Comparison of ENCODE assay signal across 18 cellular contexts in the genomic region with DNA sequence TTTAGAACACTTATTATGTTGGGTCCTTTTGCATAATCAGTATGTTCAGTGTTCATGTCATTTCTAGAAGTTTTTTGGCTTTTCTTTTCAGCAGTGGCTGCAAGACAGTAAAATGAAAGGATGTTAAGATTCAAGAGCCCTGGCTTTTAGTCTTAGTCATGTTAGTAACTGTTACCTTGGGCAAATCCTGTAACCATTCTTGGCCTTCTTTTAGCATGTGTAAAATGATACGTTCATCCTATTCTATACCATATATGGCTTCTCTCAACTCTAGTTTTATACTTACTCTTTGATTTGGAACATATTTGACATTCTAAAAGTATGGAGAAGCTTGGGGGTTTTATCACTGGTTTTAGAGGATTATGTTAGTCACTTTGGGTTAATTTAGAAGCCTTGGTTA.
"Had no signal": no experiment of that assay in that cellular context is flagged by ENCODE, and none has a peak within 500 bp of the region (broad histone marks: within the 10 kb centered on the region; RNA-seq: fewer than 3 reads in every experiment).

No MANE protein-coding gene starts in this region.

- H3K4me1 ChIP-seq: tibial artery had no signal

- H3K36me3 Mint-ChIP-seq: natural killer cell had no signal

- DNase-seq: activated CD4-positive, alpha-beta T cell treated with anti-CD3 and anti-CD28 coated beads, Interleukin-2, amount 10 ng/mL, durations not matched to agents 24 days and 14 days; activated CD8-positive, alpha-beta memory T cell treated with anti-CD3 and anti-CD28 coated beads, Interleukin-2, amount 50 U/mL, for 48 hours; activated naive CD4-positive, alpha-beta T cell; activated naive CD8-positive, alpha-beta T cell treated with anti-CD3 and anti-CD28 coated beads, Interleukin-2, amount 10 ng/mL, durations not matched to agents 7 days and 5 days; aorta; endodermal cell; erythroblast; hippocampal formation; left ventricle myocardium inferior; natural killer cell; stimulated activated CD4-positive, alpha-beta T cell treated with anti-CD3 and anti-CD28 coated beads, Interleukin-15, amount 100 ng/mL, for 24 hours; stimulated activated CD4-positive, alpha-beta T cell treated with anti-CD3 and anti-CD28 coated beads, Interleukin-4, amount 100 ng/mL, for 24 hours; stimulated activated naive CD4-positive, alpha-beta T cell; T-helper 2 cell; tibial artery had no signal

- H3K36me3 ChIP-seq: left ventricle myocardium inferior, tibial artery had no signal

- H3K27ac Mint-ChIP-seq: activated CD4-positive, alpha-beta T cell treated with anti-CD3 and anti-CD28 coated beads, Interleukin-2, amount 10 ng/mL, durations not matched to agents 24 days and 14 days; activated naive CD8-positive, alpha-beta T cell treated with anti-CD3 and anti-CD28 coated beads, Interleukin-2, amount 10 ng/mL, durations not matched to agents 7 days and 5 days; memory B cell; natural killer cell had no signal

- H3K27me3 ChIP-seq: tibial artery had no signal

- H3K4me3 ChIP-seq: left ventricle myocardium inferior, tibial artery had no signal

- H3K9me3 Mint-ChIP-seq: memory B cell, natural killer cell had no signal

- H3K4me3 Mint-ChIP-seq: activated CD4-positive, alpha-beta T cell treated with anti-CD3 and anti-CD28 coated beads, Interleukin-2, amount 10 ng/mL, durations not matched to agents 24 days and 14 days; activated naive CD8-positive, alpha-beta T cell treated with anti-CD3 and anti-CD28 coated beads, Interleukin-2, amount 10 ng/mL, durations not matched to agents 7 days and 5 days; endodermal cell; memory B cell; natural killer cell had no signal

- FAIRE-seq: bronchial epithelial cell, urothelium cell line had no signal

- H3K27ac ChIP-seq: left ventricle myocardium inferior, tibial artery had no signal

- ATAC-seq: natural killer cell had no signal

- H3K9me3 ChIP-seq: left ventricle myocardium inferior, tibial artery had no signal

- H3K27me3 Mint-ChIP-seq: activated CD4-positive, alpha-beta T cell treated with anti-CD3 and anti-CD28 coated beads, Interleukin-2, amount 10 ng/mL, durations not matched to agents 24 days and 14 days; activated naive CD8-positive, alpha-beta T cell treated with anti-CD3 and anti-CD28 coated beads, Interleukin-2, amount 10 ng/mL, durations not matched to agents 7 days and 5 days; memory B cell had no signal
